9 cellular contexts compared by ENCODE assay signal in the genomic region with DNA sequence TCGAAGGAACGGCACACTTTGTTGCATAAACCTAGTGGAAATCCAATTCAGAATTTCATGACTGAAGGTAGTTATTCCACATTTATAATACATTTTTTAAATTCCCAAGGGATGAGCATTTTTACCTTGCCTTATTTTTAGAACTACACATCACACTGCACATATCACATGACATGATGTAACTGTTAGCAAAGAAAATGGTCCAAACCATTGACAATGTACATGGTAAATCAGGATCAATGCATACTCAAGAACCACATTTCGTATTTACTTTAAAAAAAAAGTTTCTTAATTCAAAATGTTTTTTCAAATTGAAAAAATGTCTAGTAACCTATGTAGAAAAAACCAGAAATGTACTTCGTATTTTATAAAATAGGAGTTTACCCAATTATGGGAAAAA. TPM values are rescaled to one million over a fixed set of nuclear protein-coding genes. Genes with fewer than 3 reads are reported as not detected.
DNase-seq lines count a peak whose midpoint lies in the region; ATAC-seq and TF ChIP-seq lines count a peak whose summit lies in the region.
"Had no signal": no experiment of that assay in that cellular context is flagged by ENCODE, and none has a peak within 500 bp of the region (broad histone marks: within the 10 kb centered on the region; RNA-seq: fewer than 3 reads in every experiment).

No MANE protein-coding gene starts in this region.

- H3K27ac ChIP-seq in temporal lobe (ENCODE audit: low read depth, low read length) (peak overlapping the region; percentile 96), colonic mucosa (no peak overlapping the region)

- no peaks in the 10 kb centered on the region for H3K27me3 ChIP-seq in colonic mucosa

- H3K4me1 Mint-ChIP-seq in activated CD8-positive, alpha-beta memory T cell treated with anti-CD3 and anti-CD28 coated beads, Interleukin-2, amount 10 ng/mL, durations not matched to agents 7 days and 5 days = peaks cover 67% of the 10 kb centered on the region
- peaks cover 52% of the 10 kb centered on the region for H3K4me1 Mint-ChIP-seq in activated naive CD8-positive, alpha-beta T cell treated with anti-CD3 and anti-CD28 coated beads, Interleukin-2, amount 10 ng/mL, durations not matched to agents 7 days and 5 days
- H3K4me1 Mint-ChIP-seq in immature natural killer cell = peaks cover 75 to 84% of the 10 kb centered on the region in 2 donors

- H3K9ac ChIP-seq in colonic mucosa (ENCODE audit: low read depth in 2 of 2, low read length in 2 of 2) = no peak overlapping the region

- H3K9me3 Mint-ChIP-seq in activated CD8-positive, alpha-beta memory T cell treated with anti-CD3 and anti-CD28 coated beads, Interleukin-2, amount 10 ng/mL, durations not matched to agents 7 days and 5 days (ENCODE audit: low read depth) = no peaks in the 10 kb centered on the region
- no peaks in the 10 kb centered on the region for H3K9me3 Mint-ChIP-seq in activated naive CD8-positive, alpha-beta T cell treated with anti-CD3 and anti-CD28 coated beads, Interleukin-2, amount 10 ng/mL, durations not matched to agents 7 days and 5 days
- H3K9me3 Mint-ChIP-seq in immature natural killer cell = no peaks in the 10 kb centered on the region

- H3K4me3 ChIP-seq in lower leg skin (ENCODE audit: low read depth, poor library complexity, severe bottlenecking) (no peak overlapping the region), colonic mucosa (no peak overlapping the region)

- peak overlapping the region; percentile 77 for H3K27ac Mint-ChIP-seq in activated CD8-positive, alpha-beta memory T cell treated with anti-CD3 and anti-CD28 coated beads, Interleukin-2, amount 10 ng/mL, durations not matched to agents 7 days and 5 days
- H3K27ac Mint-ChIP-seq in activated naive CD8-positive, alpha-beta T cell treated with anti-CD3 and anti-CD28 coated beads, Interleukin-2, amount 10 ng/mL, durations not matched to agents 7 days and 5 days = peak overlapping the region; percentile 81
- H3K27ac Mint-ChIP-seq in immature natural killer cell = peak overlapping the region; percentile 78 to 100 (median 94)

- DNase-seq in activated CD8-positive, alpha-beta memory T cell treated with anti-CD3 and anti-CD28 coated beads, Interleukin-2, amount 10 ng/mL, durations not matched to agents 7 days and 5 days = no peak
- no peak for DNase-seq in activated CD8-positive, alpha-beta memory T cell treated with anti-CD3 and anti-CD28 coated beads, Interleukin-2, amount 50 U/mL, for 4 hours
- DNase-seq in activated naive CD8-positive, alpha-beta T cell treated with anti-CD3 and anti-CD28 coated beads, Interleukin-2, amount 10 ng/mL, durations not matched to agents 7 days and 5 days = no peak
- DNase-seq in immature natural killer cell (no peak), lower leg skin (ENCODE audit: low spot score in 2 of 2) (no peak), colonic mucosa (no peak), activated gamma-delta T cell (lab: John Stamatoyannopoulos, UW) (no peak)
- DNase-seq: stimulated activated CD4-positive, alpha-beta T cell treated with anti-CD3 and anti-CD28 coated beads, Interleukin-4, amount 100 ng/mL, for 4 hours had no signal

- H3K36me3 ChIP-seq in colonic mucosa = no peaks in the 10 kb centered on the region

- CTCF ChIA-PET in activated CD8-positive, alpha-beta memory T cell treated with anti-CD3 and anti-CD28 coated beads, Interleukin-2, amount 10 ng/mL, durations not matched to agents 7 days and 5 days (lab: Charles Lee) = no interaction called here

- H3K9me3 ChIP-seq in colonic mucosa = no peaks in the 10 kb centered on the region

- H3K27me3 Mint-ChIP-seq in activated CD8-positive, alpha-beta memory T cell treated with anti-CD3 and anti-CD28 coated beads, Interleukin-2, amount 10 ng/mL, durations not matched to agents 7 days and 5 days = no peaks in the 10 kb centered on the region
- no peaks in the 10 kb centered on the region for H3K27me3 Mint-ChIP-seq in activated naive CD8-positive, alpha-beta T cell treated with anti-CD3 and anti-CD28 coated beads, Interleukin-2, amount 10 ng/mL, durations not matched to agents 7 days and 5 days
- peaks cover 17 to 29% (median 28%) of the 10 kb centered on the region in 3 donors for H3K27me3 Mint-ChIP-seq in immature natural killer cell (ENCODE audit: low read depth in 3 of 3)

- intact Hi-C loops in lower leg skin (cut with DNase I; ENCODE audit: low total_unique reads) = no loop called here
- intact Hi-C loops in colonic mucosa (cut with DNase I) = no loop called here

- ATAC-seq in activated CD8-positive, alpha-beta memory T cell treated with anti-CD3 and anti-CD28 coated beads, Interleukin-2, amount 10 ng/mL, durations not matched to agents 7 days and 5 days = no peak
- ATAC-seq in activated naive CD8-positive, alpha-beta T cell treated with anti-CD3 and anti-CD28 coated beads, Interleukin-2, amount 10 ng/mL, durations not matched to agents 7 days and 5 days (ENCODE audit: low read depth) = no peak

- peaks cover 22% of the 10 kb centered on the region for H3K36me3 Mint-ChIP-seq in activated CD8-positive, alpha-beta memory T cell treated with anti-CD3 and anti-CD28 coated beads, Interleukin-2, amount 10 ng/mL, durations not matched to agents 7 days and 5 days
- H3K36me3 Mint-ChIP-seq in activated naive CD8-positive, alpha-beta T cell treated with anti-CD3 and anti-CD28 coated beads, Interleukin-2, amount 10 ng/mL, durations not matched to agents 7 days and 5 days = peaks cover 16% of the 10 kb centered on the region
- peaks cover 0 to 6% (median 0%) of the 10 kb centered on the region in 3 donors for H3K36me3 Mint-ChIP-seq in immature natural killer cell

- no peak for TF ChIP-seq POLR2A in lower leg skin (IDR thresholded peaks at IDR 0.05)

- no peak for TF ChIP-seq CTCF in lower leg skin (IDR thresholded peaks at IDR 0.05)
- no peak for TF ChIP-seq CTCF in colonic mucosa (IDR thresholded peaks at IDR 0.05)

- 26 to 31% methylated on average over 4 of the region's 4 CpGs for WGBS in lower leg skin, 2 donors

- peak overlapping the region; percentile 85 for H3K4me3 Mint-ChIP-seq in activated CD8-positive, alpha-beta memory T cell treated with anti-CD3 and anti-CD28 coated beads, Interleukin-2, amount 10 ng/mL, durations not matched to agents 7 days and 5 days
- H3K4me3 Mint-ChIP-seq in activated naive CD8-positive, alpha-beta T cell treated with anti-CD3 and anti-CD28 coated beads, Interleukin-2, amount 10 ng/mL, durations not matched to agents 7 days and 5 days = peak overlapping the region; percentile 98
- H3K4me3 Mint-ChIP-seq in immature natural killer cell = peak overlapping the region; percentile 95 to 100 (median 99)

- POLR2A ChIA-PET in activated naive CD8-positive, alpha-beta T cell treated with anti-CD3 and anti-CD28 coated beads, Interleukin-2, amount 10 ng/mL, durations not matched to agents 7 days and 5 days (lab: Charles Lee) = no interaction called here

- peaks cover 38% of the 10 kb centered on the region for H3K4me1 ChIP-seq in colonic mucosa

RNA-seq across cellular contexts. Expression of a gene that starts 2.5 kb away (rescaled TPM):
- total RNA-seq in activated CD8-positive, alpha-beta memory T cell treated with anti-CD3 and anti-CD28 coated beads, Interleukin-2, amount 10 ng/mL, durations not matched to agents 7 days and 5 days = 100 to 1,000 TPM in 1 of 2 experiments, 10 to 100 TPM in 1; 85.7 to 132 TPM
- 100 to 1,000 TPM; 132 to 140 TPM for total RNA-seq in activated naive CD8-positive, alpha-beta T cell treated with anti-CD3 and anti-CD28 coated beads, Interleukin-2, amount 10 ng/mL, durations not matched to agents 7 days and 5 days
- 10 to 100 TPM in 1 of 3 donors, 1 to 10 TPM in 2; 3.3 to 21.9 (median 8.6) TPM for polyA plus RNA-seq in immature natural killer cell
- total RNA-seq in temporal lobe = 119 TPM
- total RNA-seq in lower leg skin = 100 to 1,000 TPM in 1 of 4 donors, 10 to 100 TPM in 3; 53.8 to 107 (median 60.6) TPM
- 10 to 100 TPM; 60.0 to 72.3 TPM for total RNA-seq in colonic mucosa
